8 cellular contexts compared by ENCODE assay signal in the genomic region with DNA sequence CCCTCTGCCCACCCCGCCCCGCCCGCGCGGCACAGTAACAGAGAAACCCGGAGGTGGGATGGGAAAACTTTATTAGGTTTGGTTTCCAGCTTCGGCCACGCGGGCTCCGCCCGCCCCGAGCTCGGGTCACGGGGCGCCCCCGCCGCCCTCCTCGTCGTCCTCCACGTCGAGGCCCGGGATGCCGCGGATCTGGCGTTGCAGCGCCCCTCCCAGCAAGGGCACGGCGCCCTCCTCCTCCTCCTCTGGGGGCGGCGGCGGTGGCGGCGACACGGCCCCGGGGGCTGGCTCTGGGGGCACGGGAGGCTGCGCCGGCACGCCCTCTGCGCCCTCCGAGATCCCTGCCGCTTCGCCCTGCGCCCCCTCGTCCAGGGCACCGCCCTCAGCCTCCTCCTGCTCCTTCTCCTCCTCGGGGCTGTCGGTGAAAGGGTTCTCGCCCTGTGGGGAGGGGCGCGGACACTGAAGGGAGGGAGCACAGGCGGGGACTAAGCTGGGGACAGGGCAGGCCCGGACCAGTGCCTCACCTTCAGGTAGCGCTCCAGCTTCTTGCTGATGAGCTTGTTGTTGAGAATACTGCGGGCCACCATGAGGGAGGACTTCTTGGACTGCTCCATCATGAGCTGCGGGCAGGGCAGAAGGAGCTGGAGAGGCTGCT. TPM values are rescaled to one million over a fixed set of nuclear protein-coding genes. Genes with fewer than 3 reads are reported as not detected.
DNase-seq lines count a peak whose midpoint lies in the region; ATAC-seq and TF ChIP-seq lines count a peak whose summit lies in the region.

No MANE protein-coding gene starts in this region.

- no peaks in the 10 kb centered on the region for H3K27me3 ChIP-seq in adipocyte (replicated peaks; ENCODE audit: control insufficient read depth, insufficient read depth, low read length)
- no peaks in the 10 kb centered on the region for H3K27me3 ChIP-seq in skeletal muscle satellite cell (ENCODE audit: control insufficient read depth, insufficient read depth, low read length)

- peak overlapping the region; percentile 93 to 99 for H3K4me3 Mint-ChIP-seq in CD14-positive monocyte

- TF ChIP-seq CTCF in CD14-positive monocyte (IDR thresholded peaks at IDR 0.05): no peak

- intact Hi-C loops in CD14-positive monocyte (cut with micrococcal nuclease): loop anchor here (5.0 to 10.0 kb wide), 6 partner anchors 37 to 255 kb away; a partner anchor contains a TSS

- H3K27ac Mint-ChIP-seq in CD14-positive monocyte: peak overlapping the region in 6 of 7 donors; percentile 69 to 96 (median 76)

- peak overlapping the region; percentile 96 for H3K4me2 ChIP-seq in skeletal muscle satellite cell (ENCODE audit: low read length)

- H3K36me3 ChIP-seq in adipocyte (ENCODE audit: control insufficient read depth, insufficient read depth, low read length, severe bottlenecking): peaks cover 25% of the 10 kb centered on the region
- peaks cover 6% of the 10 kb centered on the region for H3K36me3 ChIP-seq in skeletal muscle satellite cell (ENCODE audit: insufficient read depth, low read length)

- ATAC-seq in GM18511 (IDR thresholded peaks at IDR 0.05; ENCODE audit: unreplicated experiment) (peak; percentile 46), HG02970 (IDR thresholded peaks at IDR 0.05; ENCODE audit: low FRiP score, unreplicated experiment) (peak; percentile 39)

- peaks cover 0 to 3% (median 0%) of the 10 kb centered on the region in 7 donors for H3K9me3 Mint-ChIP-seq in CD14-positive monocyte

- H3K36me3 Mint-ChIP-seq in CD14-positive monocyte: peaks cover 3 to 12% of the 10 kb centered on the region in 2 donors

- DNase-seq in CD14-positive monocyte (ENCODE audit: low spot score) (no peak), NCI-H2196 (lab: John Stamatoyannopoulos, UW; ENCODE audit: unreplicated experiment) (peak; percentile 67), adipocyte (ENCODE audit: low read depth) (peak; percentile 54), pons (ENCODE audit: low spot score) (no peak)

- H3K9ac ChIP-seq in adipocyte (ENCODE audit: low read length) (peak overlapping the region; percentile 89), skeletal muscle satellite cell (ENCODE audit: low read depth, low read length) (peak overlapping the region; percentile 87)

- H3K4me1 Mint-ChIP-seq in CD14-positive monocyte: peaks cover 27% of the 10 kb centered on the region

- H3K4me1 ChIP-seq in adipocyte (ENCODE audit: control insufficient read depth, insufficient read depth, low read length) (peaks cover 31% of the 10 kb centered on the region), skeletal muscle satellite cell (ENCODE audit: control insufficient read depth, insufficient read depth, low read length) (peaks cover 37% of the 10 kb centered on the region)

- peaks cover 0 to 1% (median 1%) of the 10 kb centered on the region in 3 donors for H3K27me3 Mint-ChIP-seq in CD14-positive monocyte (ENCODE audit: low read depth in 3 of 3)

- H3K4me3 ChIP-seq in adipocyte (ENCODE audit: low read length) (peak overlapping the region; percentile 86), iPS-11a (ENCODE audit: low read depth, low read length) (peak overlapping the region; percentile 45), skeletal muscle satellite cell (ENCODE audit: low read length) (peak overlapping the region; percentile 83)

- H3K9me3 ChIP-seq in adipocyte (ENCODE audit: control insufficient read depth, low read length) (no peaks in the 10 kb centered on the region), skeletal muscle satellite cell (replicated peaks; ENCODE audit: low read length) (no peaks in the 10 kb centered on the region)

RNA-seq across cellular contexts. Expression of a gene that starts 0.5 kb away (rescaled TPM):
- 10 to 100 TPM in 1 of 2 donors, 1 to 10 TPM in 1; 8.0 to 12.3 TPM for polyA plus RNA-seq in CD14-positive monocyte
- total RNA-seq in skeletal muscle satellite cell (2012; rRNA removed): 18.3 TPM in 2 replicates

RNA-seq across cellular contexts. Expression of a gene that starts 38.7 kb away (rescaled TPM):
- polyA plus RNA-seq in CD14-positive monocyte: 10 to 100 TPM; 21.4 to 39.0 TPM
- 48.5 and 50.7 TPM in 2 replicates for total RNA-seq in skeletal muscle satellite cell (2012; rRNA removed)

RNA-seq across cellular contexts. Expression of a gene that starts 47.8 kb away (rescaled TPM):
- 1 to 10 TPM; 3.7 to 4.2 TPM for polyA plus RNA-seq in CD14-positive monocyte
- total RNA-seq in skeletal muscle satellite cell (2012; rRNA removed): 13.8 and 20.0 TPM in 2 replicates

Comparison
In these comparisons a context has a peak if more than half of its experiments do, and no peak if none do; other contexts are left out.
1. DNase-seq: peak in NCI-H2196 (single experiment) and adipocyte (single experiment); none in CD14-positive monocyte (single experiment) and pons (single experiment).
2. Peak in every context shown above with its lines, with median percentiles within 50 percentile points of each other: H3K4me3 ChIP-seq.